Comparison of ENCODE assay signal across 11 cellular contexts in the genomic region with DNA sequence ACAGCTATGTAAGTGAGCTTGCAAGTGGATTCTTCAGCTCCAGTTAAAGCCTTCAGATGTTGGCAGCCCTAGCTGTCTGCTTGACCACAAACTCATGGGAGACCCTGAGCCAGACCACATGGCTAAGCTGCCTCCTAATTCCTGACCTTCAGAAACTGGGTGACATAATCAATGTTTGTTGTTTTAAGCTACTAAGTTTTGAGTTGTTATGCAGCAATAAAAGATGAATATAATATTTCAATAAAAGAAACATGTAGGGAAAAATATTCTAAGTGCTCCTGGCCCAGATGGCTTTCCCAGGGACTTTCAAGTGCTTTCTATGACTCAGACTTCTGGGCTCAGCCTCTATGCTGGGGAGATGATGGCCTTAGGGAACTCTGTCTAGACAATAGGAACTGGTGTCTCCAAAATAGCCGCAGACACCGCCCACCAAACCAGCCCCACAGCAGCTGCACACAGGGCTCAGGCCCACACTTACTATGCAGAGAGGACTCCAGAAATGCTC. TPM values are rescaled to one million over a fixed set of nuclear protein-coding genes. Genes with fewer than 3 reads are reported as not detected.
DNase-seq lines count a peak whose midpoint lies in the region; ATAC-seq and TF ChIP-seq lines count a peak whose summit lies in the region.
"Had no signal": no experiment of that assay in that cellular context is flagged by ENCODE, and none has a peak within 500 bp of the region (broad histone marks: within the 10 kb centered on the region; RNA-seq: fewer than 3 reads in every experiment).

No MANE protein-coding gene starts in this region.

- no peak overlapping the region for H3K4me3 Mint-ChIP-seq in activated T-helper 1 cell treated with anti-CD3 and anti-CD28 coated beads, Interleukin-12 subunit alpha, Interleukin-12 subunit beta, Interleukin-2, Interleukin-4 antibody, amounts not matched to agents 30 ng/mL and 10 ng/mL and 1 ng/mL, durations not matched to agents 14 hours and 24 hours and 36 hours
- no peak overlapping the region for H3K4me3 Mint-ChIP-seq in CD8-positive, alpha-beta T cell

- no peaks in the 10 kb centered on the region for H3K36me3 ChIP-seq in smooth muscle cell (ENCODE audit: low read depth)
- no peaks in the 10 kb centered on the region for H3K36me3 ChIP-seq in CD8-positive, alpha-beta T cell (ENCODE audit: insufficient read depth, low read length)
- H3K36me3 ChIP-seq: esophagus squamous epithelium, neutrophil had no signal

- TF ChIP-seq CTCF in smooth muscle cell (IDR thresholded peaks at IDR 0.05; ENCODE audit: borderline replicate concordance, insufficient read depth, poor library complexity, severe bottlenecking) = no peak
- no peak for TF ChIP-seq CTCF in CD8-positive, alpha-beta T cell (IDR thresholded peaks at IDR 0.05)

- H3K4me3 ChIP-seq in smooth muscle cell = no peak overlapping the region
- H3K4me3 ChIP-seq in CD8-positive, alpha-beta T cell (ENCODE audit: low read depth, low read length) = no peak overlapping the region
- H3K4me3 ChIP-seq: esophagus squamous epithelium had no signal

- no peaks in the 10 kb centered on the region for H4K20me1 ChIP-seq in smooth muscle cell (ENCODE audit: low read depth)

- H3K9me3 Mint-ChIP-seq in activated T-helper 1 cell treated with anti-CD3 and anti-CD28 coated beads, Interleukin-12 subunit alpha, Interleukin-12 subunit beta, Interleukin-2, Interleukin-4 antibody, amounts not matched to agents 30 ng/mL and 10 ng/mL and 1 ng/mL, durations not matched to agents 14 hours and 24 hours and 36 hours = peaks cover 42% of the 10 kb centered on the region
- H3K9me3 Mint-ChIP-seq in CD8-positive, alpha-beta T cell = peaks cover 36% of the 10 kb centered on the region

- H3F3A ChIP-seq in smooth muscle cell (ENCODE audit: low read depth) = no peaks in the 10 kb centered on the region

- H3K79me2 ChIP-seq in smooth muscle cell (ENCODE audit: low read depth) = no peaks in the 10 kb centered on the region

- H3K4me2 ChIP-seq in smooth muscle cell = peak overlapping the region; percentile 31

- peaks cover 19% of the 10 kb centered on the region for H3K9me3 ChIP-seq in smooth muscle cell (replicated peaks; ENCODE audit: low read depth)
- H3K9me3 ChIP-seq in CD8-positive, alpha-beta T cell (ENCODE audit: low read length) = peaks cover 17% of the 10 kb centered on the region

- H3K9ac ChIP-seq in smooth muscle cell (ENCODE audit: low read depth) = peak overlapping the region; percentile 18

- H3K27ac Mint-ChIP-seq in activated T-helper 1 cell treated with anti-CD3 and anti-CD28 coated beads, Interleukin-12 subunit alpha, Interleukin-12 subunit beta, Interleukin-2, Interleukin-4 antibody, amounts not matched to agents 30 ng/mL and 10 ng/mL and 1 ng/mL, durations not matched to agents 14 hours and 24 hours and 36 hours = no peak overlapping the region
- H3K27ac Mint-ChIP-seq in CD8-positive, alpha-beta T cell = no peak overlapping the region

- H2AFZ ChIP-seq in smooth muscle cell (ENCODE audit: low read depth) = no peak overlapping the region

- H3K36me3 Mint-ChIP-seq in activated T-helper 1 cell treated with anti-CD3 and anti-CD28 coated beads, Interleukin-12 subunit alpha, Interleukin-12 subunit beta, Interleukin-2, Interleukin-4 antibody, amounts not matched to agents 30 ng/mL and 10 ng/mL and 1 ng/mL, durations not matched to agents 14 hours and 24 hours and 36 hours (ENCODE audit: low read depth) = peaks cover 7% of the 10 kb centered on the region
- peaks cover 14% of the 10 kb centered on the region for H3K36me3 Mint-ChIP-seq in CD8-positive, alpha-beta T cell

- ATAC-seq in left ventricle myocardium superior (peak; percentile 98), GM21723 (IDR thresholded peaks at IDR 0.05; ENCODE audit: unreplicated experiment) (no peak)
- ATAC-seq in CD8-positive, alpha-beta T cell = no peak

- DNase-seq in HT1080 (ENCODE audit: low read depth) (peak; percentile 90), astrocyte of the hippocampus (ENCODE audit: low read depth, low spot score) (peak; percentile 91), left ventricle myocardium superior (peak; percentile 82), smooth muscle cell (lab: John Stamatoyannopoulos, UW; ENCODE audit: unreplicated experiment) (no peak), NCI-H187 treated with DMSO at 0.1 percent for 48 hours (lab: John Stamatoyannopoulos, UW) (no peak)
- DNase-seq in activated T-helper 1 cell treated with anti-CD3 and anti-CD28 coated beads, Interleukin-12 subunit alpha, Interleukin-12 subunit beta, Interleukin-2, Interleukin-4 antibody, amounts not matched to agents 30 ng/mL and 10 ng/mL and 1 ng/mL, durations not matched to agents 14 hours and 24 hours and 36 hours (ENCODE audit: low spot score) = no peak
- no peak for DNase-seq in CD8-positive, alpha-beta T cell
- DNase-seq: activated T-cell treated with anti-CD3 and anti-CD28 coated beads, Interleukin-2, amount 50 U/mL, for 1 hour; esophagus squamous epithelium had no signal

- H3K27me3 Mint-ChIP-seq in activated T-helper 1 cell treated with anti-CD3 and anti-CD28 coated beads, Interleukin-12 subunit alpha, Interleukin-12 subunit beta, Interleukin-2, Interleukin-4 antibody, amounts not matched to agents 30 ng/mL and 10 ng/mL and 1 ng/mL, durations not matched to agents 14 hours and 24 hours and 36 hours (ENCODE audit: insufficient read depth) = peaks cover 9% of the 10 kb centered on the region
- peaks cover 4% of the 10 kb centered on the region for H3K27me3 Mint-ChIP-seq in CD8-positive, alpha-beta T cell (ENCODE audit: low read depth)

- no peaks in the 10 kb centered on the region for H3K4me1 ChIP-seq in smooth muscle cell (ENCODE audit: low read depth)
- H3K4me1 ChIP-seq in CD8-positive, alpha-beta T cell (ENCODE audit: insufficient read depth, low read length) = no peaks in the 10 kb centered on the region

- CTCF ChIA-PET in CD8-positive, alpha-beta T cell (lab: Charles Lee) = interaction anchor here (0.7 to 0.8 kb wide), 3 partner anchors 11 to 46 kb away, joined by 3 read pairs; no protein-coding TSS in a partner anchor

- no peaks in the 10 kb centered on the region for H3K27me3 ChIP-seq in smooth muscle cell (ENCODE audit: low read depth)
- no peaks in the 10 kb centered on the region for H3K27me3 ChIP-seq in CD8-positive, alpha-beta T cell (ENCODE audit: insufficient read depth, low read length)
- H3K27me3 ChIP-seq: esophagus squamous epithelium, neutrophil had no signal

- WGBS in smooth muscle cell (ENCODE audit: low lambda C conversion rate) = 22% methylated on average over 2 of the region's 2 CpGs

- H3K4me1 Mint-ChIP-seq in activated T-helper 1 cell treated with anti-CD3 and anti-CD28 coated beads, Interleukin-12 subunit alpha, Interleukin-12 subunit beta, Interleukin-2, Interleukin-4 antibody, amounts not matched to agents 30 ng/mL and 10 ng/mL and 1 ng/mL, durations not matched to agents 14 hours and 24 hours and 36 hours (ENCODE audit: low read depth) = peaks cover 2% of the 10 kb centered on the region
- H3K4me1 Mint-ChIP-seq in CD8-positive, alpha-beta T cell (ENCODE audit: low read depth) = peaks cover under 1% of the 10 kb centered on the region

- POLR2A ChIA-PET in CD8-positive, alpha-beta T cell (lab: Charles Lee) = no interaction called here

- intact Hi-C loops in left ventricle myocardium superior (cut with micrococcal nuclease) = no loop called here
- intact Hi-C loops in activated T-helper 1 cell treated with anti-CD3 and anti-CD28 coated beads, Interleukin-12 subunit alpha, Interleukin-12 subunit beta, Interleukin-2, Interleukin-4 antibody, amounts not matched to agents 30 ng/mL and 10 ng/mL and 1 ng/mL, durations not matched to agents 14 hours and 24 hours and 36 hours (cut with micrococcal nuclease) = no loop called here
- intact Hi-C loops in CD8-positive, alpha-beta T cell (cut with DNase I, micrococcal nuclease) = no loop called here

- H3K27ac ChIP-seq in smooth muscle cell (ENCODE audit: low read depth) = peak overlapping the region; percentile 83
- no peak overlapping the region for H3K27ac ChIP-seq in CD8-positive, alpha-beta T cell (ENCODE audit: low read depth, low read length)
- H3K27ac ChIP-seq: esophagus squamous epithelium, neutrophil had no signal

RNA-seq across cellular contexts. Expression of gene AZIN2, which starts 20.3 kb away (rescaled TPM):
- total RNA-seq in HT1080 (2014; rRNA removed; shearing (Covaris generic)) = 2.3 and 5.5 TPM in 2 replicates
- 4.5 and 5.1 TPM in 2 replicates for polyA plus RNA-seq in HT1080 (2015; cell fraction: cytosol; rRNA removed)
- polyA plus RNA-seq in HT1080 (2015; cell fraction: nucleus; rRNA removed) = 10.2 and 17.3 TPM in 2 replicates
- 3.3 TPM for total RNA-seq in left ventricle myocardium superior
- 7.9 and 16.3 TPM in 2 replicates for total RNA-seq in smooth muscle cell
- polyA plus RNA-seq in smooth muscle cell = 21.5 and 33.5 TPM in 2 replicates
- total RNA-seq in activated T-helper 1 cell treated with anti-CD3 and anti-CD28 coated beads, Interleukin-12 subunit alpha, Interleukin-12 subunit beta, Interleukin-2, Interleukin-4 antibody, amounts not matched to agents 30 ng/mL and 10 ng/mL and 1 ng/mL, durations not matched to agents 14 hours and 24 hours and 36 hours = 1.1 and 1.4 TPM in 2 replicates
- total RNA-seq in CD8-positive, alpha-beta T cell = 1 to 10 TPM; 3.5 to 4.1 TPM

RNA-seq across cellular contexts. Expression of gene AK2, which starts 23.9 kb away (rescaled TPM):
- 168 and 183 TPM in 2 replicates for total RNA-seq in HT1080 (2014; rRNA removed; shearing (Covaris generic))
- 177 and 187 TPM in 2 replicates for polyA plus RNA-seq in HT1080 (2015; cell fraction: cytosol; rRNA removed)
- polyA plus RNA-seq in HT1080 (2015; cell fraction: nucleus; rRNA removed) = 168 and 191 TPM in 2 replicates
- total RNA-seq in left ventricle myocardium superior (121 TPM), smooth muscle cell (89.8 and 132 TPM in 2 replicates)
- polyA plus RNA-seq in smooth muscle cell = 121 and 142 TPM in 2 replicates
- total RNA-seq in activated T-helper 1 cell treated with anti-CD3 and anti-CD28 coated beads, Interleukin-12 subunit alpha, Interleukin-12 subunit beta, Interleukin-2, Interleukin-4 antibody, amounts not matched to agents 30 ng/mL and 10 ng/mL and 1 ng/mL, durations not matched to agents 14 hours and 24 hours and 36 hours = 387 and 400 TPM in 2 replicates
- 10 to 100 TPM; 24.3 to 24.9 TPM for total RNA-seq in CD8-positive, alpha-beta T cell

Comparison
In these comparisons a context has a peak if more than half of its experiments do, and no peak if none do; other contexts are left out.
1. DNase-seq: peak in HT1080 (single experiment), astrocyte of the hippocampus (single experiment) and left ventricle myocardium superior (single experiment); none in smooth muscle cell (single experiment), activated T-helper 1 cell treated with anti-CD3 and anti-CD28 coated beads, Interleukin-12 subunit alpha, Interleukin-12 subunit beta, Interleukin-2, Interleukin-4 antibody, amounts not matched to agents 30 ng/mL and 10 ng/mL and 1 ng/mL, durations not matched to agents 14 hours and 24 hours and 36 hours (single experiment), NCI-H187 treated with DMSO at 0.1 percent for 48 hours (single experiment) and CD8-positive, alpha-beta T cell (0 of 7).